In the genomic region with DNA sequence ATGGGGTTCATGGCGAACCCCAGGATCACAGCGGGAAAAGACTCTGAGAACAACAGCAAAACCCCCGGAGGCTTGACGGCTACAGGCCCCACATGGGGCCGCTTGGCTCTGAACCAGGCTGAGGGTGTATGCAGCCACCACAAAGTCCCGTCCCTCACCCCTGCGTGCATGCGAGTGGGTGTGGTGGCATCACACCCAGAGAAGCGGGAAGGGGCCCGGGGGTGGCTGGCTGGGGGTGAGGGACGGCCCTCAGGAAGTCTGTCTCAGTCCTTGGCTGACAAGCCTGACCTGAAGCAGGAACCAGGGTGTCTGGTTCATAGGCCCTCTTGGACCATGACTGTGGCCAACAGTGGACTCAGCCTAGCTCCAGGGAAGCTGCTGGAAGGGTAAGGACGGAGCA, we compare ENCODE assay signal across 17 cellular contexts. TPM values are rescaled to one million over a fixed set of nuclear protein-coding genes. Genes with fewer than 3 reads are reported as not detected.
DNase-seq lines count a peak whose midpoint lies in the region; ATAC-seq and TF ChIP-seq lines count a peak whose summit lies in the region.
"Had no signal": no experiment of that assay in that cellular context is flagged by ENCODE, and none has a peak within 500 bp of the region (broad histone marks: within the 10 kb centered on the region; RNA-seq: fewer than 3 reads in every experiment).

No MANE protein-coding gene starts in this region.

- POLR2A ChIA-PET in T-cell (lab: Charles Lee), result no interaction called here

- TF ChIP-seq POLR2A in erythroblast (IDR thresholded peaks at IDR 0.05; ENCODE audit: low read length) (no peak), sigmoid colon (IDR thresholded peaks at IDR 0.05) (no peak)

- H3K27ac Mint-ChIP-seq in type B pancreatic cell (no peak overlapping the region), T-cell (no peak overlapping the region)
- H3K27ac Mint-ChIP-seq: CD4-positive, CD25-positive, alpha-beta regulatory T cell; HFFc6 had no signal

- ATAC-seq in left cardiac atrium (no peak), left ventricle myocardium superior (no peak), T-cell (replicated peaks in 1 of 4) (no peak)

- no peak overlapping the region for H3K4me3 ChIP-seq in sigmoid colon
- H3K4me3 ChIP-seq: Peyer's patch had no signal

- H3K27ac ChIP-seq in sigmoid colon, result no peak overlapping the region
- H3K27ac ChIP-seq: Peyer's patch had no signal

- 83 to 85% methylated on average over 12 of the region's 12 CpGs for WGBS in sigmoid colon, 2 donors

- no peaks in the 10 kb centered on the region for H3K27me3 ChIP-seq in sigmoid colon
- H3K27me3 ChIP-seq: Peyer's patch had no signal

- H3K27me3 Mint-ChIP-seq in type B pancreatic cell (no peaks in the 10 kb centered on the region), T-cell (no peaks in the 10 kb centered on the region)
- H3K27me3 Mint-ChIP-seq: CD4-positive, CD25-positive, alpha-beta regulatory T cell had no signal

- no peak overlapping the region for H3K4me3 Mint-ChIP-seq in type B pancreatic cell
- H3K4me3 Mint-ChIP-seq in T-cell, result no peak overlapping the region
- H3K4me3 Mint-ChIP-seq: CD4-positive, CD25-positive, alpha-beta regulatory T cell; HFFc6 had no signal

- H3K9me3 ChIP-seq in sigmoid colon, result no peaks in the 10 kb centered on the region
- H3K9me3 ChIP-seq: Peyer's patch had no signal

- intact Hi-C loops in left cardiac atrium (cut with DNase I) (loop anchor here (2.0 to 10.0 kb wide), 4 partner anchors 103 to 263 kb away; partner anchors contain the start of gene CEBPA (in 2 of the 2)), left ventricle myocardium superior (cut with micrococcal nuclease) (loop anchor here (5.0 kb wide), 1 partner anchor 165 kb away; no protein-coding TSS in a partner anchor), sigmoid colon (cut with DNase I) (loop anchor here (1.0 to 2.0 kb wide), 2 partner anchors 166 to 173 kb away; no protein-coding TSS in a partner anchor)

- H3K36me3 Mint-ChIP-seq in type B pancreatic cell, result no peaks in the 10 kb centered on the region
- H3K36me3 Mint-ChIP-seq in T-cell, result no peaks in the 10 kb centered on the region
- H3K36me3 Mint-ChIP-seq: CD4-positive, CD25-positive, alpha-beta regulatory T cell had no signal

- no peak for TF ChIP-seq CTCF in sigmoid colon (IDR thresholded peaks at IDR 0.05)
- TF ChIP-seq CTCF in type B pancreatic cell (conservative IDR thresholded peaks at IDR 0.05), result no peak

- H3K36me3 ChIP-seq in sigmoid colon, result peaks cover 0 to 13% (median 0%) of the 10 kb centered on the region in 4 donors

- H3K9me3 Mint-ChIP-seq in type B pancreatic cell, result no peaks in the 10 kb centered on the region
- no peaks in the 10 kb centered on the region for H3K9me3 Mint-ChIP-seq in T-cell
- H3K9me3 Mint-ChIP-seq: CD4-positive, CD25-positive, alpha-beta regulatory T cell; HFFc6 had no signal

- H3K4me1 Mint-ChIP-seq in type B pancreatic cell (ENCODE audit: unreplicated experiment) (peaks cover 3% of the 10 kb centered on the region), T-cell (no peaks in the 10 kb centered on the region)

- DNase-seq in left cardiac atrium (peak; percentile 17), left ventricle myocardium superior (no peak), HUDEP-2 (lab: John Stamatoyannopoulos, UW; ENCODE audit: unreplicated experiment in 76 of 76) (peak in 67 of 76 experiments; percentile 16 to 83 (median 64)), erythroblast (lab: John Stamatoyannopoulos, UW) (peak; percentile 21 to 24), sigmoid colon (peak; percentile 60), NCI-H1930 (lab: John Stamatoyannopoulos, UW) (no peak), type B pancreatic cell (ENCODE audit: extremely low spot score, unreplicated experiment) (no peak), T-cell (no peak)
- DNase-seq: CD4-positive, CD25-positive, alpha-beta regulatory T cell; DMS53; HFFc6; KG1; NCI-H1417 treated with DMSO at 0.1 percent for 48 hours; NCI-H2081 treated with DMSO at 0.1 percent for 48 hours; NCI-H510A; Peyer's patch; SHP77 had no signal

- CTCF ChIA-PET in T-cell (lab: Charles Lee), result interaction anchor here (1.1 kb wide), 2 partner anchors 171 to 516 kb away, joined by 3 read pairs; no protein-coding TSS in a partner anchor

- peaks cover 0 to 18% (median 6%) of the 10 kb centered on the region in 4 donors for H3K4me1 ChIP-seq in sigmoid colon

- TF ChIP-seq EP300 in sigmoid colon (IDR thresholded peaks at IDR 0.05), result no peak

RNA-seq across cellular contexts. Expression of gene CEBPG, which starts 34.2 kb away (rescaled TPM):
- total RNA-seq in left cardiac atrium (10 to 100 TPM; 16.6 to 21.0 TPM), left ventricle myocardium superior (17.0 TPM), sigmoid colon (10 to 100 TPM; 18.6 to 27.8 (median 23.0) TPM), type B pancreatic cell (ENCODE audit: low replicate concordance) (28.7 and 30.1 TPM in 2 replicates), T-cell (10 to 100 TPM; 15.9 to 27.1 (median 25.1) TPM)
- polyA plus RNA-seq in sigmoid colon, result 10 to 100 TPM; 44.2 to 84.6 (median 64.9) TPM

Comparison
In these comparisons a context has a peak if more than half of its experiments do, and no peak if none do; other contexts are left out.
1. DNase-seq: peak in left cardiac atrium (single experiment), HUDEP-2 (67 of 76), erythroblast (2 of 2) and sigmoid colon (single experiment); none in left ventricle myocardium superior (single experiment), NCI-H1930 (0 of 2), type B pancreatic cell (single experiment) and T-cell (0 of 34).